1 cellular context compared by ENCODE assay signal in the genomic region with DNA sequence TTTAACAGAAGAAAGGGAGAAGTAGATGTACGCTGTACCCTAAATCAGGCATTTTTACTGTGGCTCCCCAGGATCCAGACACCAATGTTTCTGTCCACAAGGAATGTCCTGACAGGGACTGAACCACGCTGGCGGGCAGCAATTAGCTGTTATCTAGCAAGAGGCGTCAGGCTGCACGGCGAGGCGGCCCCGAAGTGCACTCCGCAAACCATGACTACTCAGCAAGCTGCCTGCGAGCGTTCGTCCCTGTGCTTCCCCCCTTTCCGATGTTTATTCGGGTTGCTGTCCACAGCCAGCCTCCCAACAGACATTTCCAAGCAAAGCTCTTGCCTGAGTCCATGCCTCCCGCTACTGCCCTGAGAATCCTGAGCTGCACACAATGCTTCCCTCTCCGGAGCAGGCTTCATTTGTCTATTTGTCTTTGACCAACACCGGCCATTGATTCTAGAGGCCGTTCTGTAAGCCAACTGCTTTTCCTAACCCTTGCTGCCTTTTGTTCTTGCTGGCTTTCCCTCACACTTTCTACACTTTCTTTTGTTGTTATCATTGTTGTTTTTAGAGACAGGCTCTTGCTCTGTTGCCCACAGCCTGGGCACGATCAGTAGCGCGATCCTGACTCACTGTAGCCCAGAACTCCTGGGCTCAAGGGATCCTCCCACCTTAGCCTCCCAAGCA.
TF ChIP-seq lines count a peak whose summit lies in the region.

No MANE protein-coding gene starts in this region.

TF ChIP-seq in HepG2, 621 proteins besides CTCF, POLR2A, EP300 and RAD21 (continued from another document):
- TF ChIP-seq, protein P1, sequence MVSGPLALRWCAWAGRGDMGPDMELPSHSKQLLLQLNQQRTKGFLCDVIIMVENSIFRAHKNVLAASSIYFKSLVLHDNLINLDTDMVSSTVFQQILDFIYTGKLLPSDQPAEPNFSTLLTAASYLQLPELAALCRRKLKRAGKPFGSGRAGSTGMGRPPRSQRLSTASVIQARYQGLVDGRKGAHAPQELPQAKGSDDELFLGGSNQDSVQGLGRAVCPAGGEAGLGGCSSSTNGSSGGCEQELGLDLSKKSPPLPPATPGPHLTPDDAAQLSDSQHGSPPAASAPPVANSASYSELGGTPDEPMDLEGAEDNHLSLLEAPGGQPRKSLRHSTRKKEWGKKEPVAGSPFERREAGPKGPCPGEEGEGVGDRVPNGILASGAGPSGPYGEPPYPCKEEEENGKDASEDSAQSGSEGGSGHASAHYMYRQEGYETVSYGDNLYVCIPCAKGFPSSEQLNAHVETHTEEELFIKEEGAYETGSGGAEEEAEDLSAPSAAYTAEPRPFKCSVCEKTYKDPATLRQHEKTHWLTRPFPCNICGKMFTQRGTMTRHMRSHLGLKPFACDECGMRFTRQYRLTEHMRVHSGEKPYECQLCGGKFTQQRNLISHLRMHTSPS (CRISPR knock-in tag; IDR thresholded peaks at IDR 0.05; ENCODE audit: low read depth) = no peak
- TF ChIP-seq ZNF562 (CRISPR knock-in tag; IDR thresholded peaks at IDR 0.05; ENCODE audit: borderline replicate concordance) = no peak
- TF ChIP-seq RBM39 (IDR thresholded peaks at IDR 0.05; ENCODE audit: low read depth, low read length, poor library complexity, severe bottlenecking) = no peak
- TF ChIP-seq KMT2A (CRISPR knock-in tag; IDR thresholded peaks at IDR 0.05) = no peak
- TF ChIP-seq NR1H2 (CRISPR knock-in tag; IDR thresholded peaks at IDR 0.05; ENCODE audit: borderline replicate concordance, low read depth) = no peak
- no peak for TF ChIP-seq PHF8 (CRISPR knock-in tag; IDR thresholded peaks at IDR 0.05)
- TF ChIP-seq, protein P2, sequence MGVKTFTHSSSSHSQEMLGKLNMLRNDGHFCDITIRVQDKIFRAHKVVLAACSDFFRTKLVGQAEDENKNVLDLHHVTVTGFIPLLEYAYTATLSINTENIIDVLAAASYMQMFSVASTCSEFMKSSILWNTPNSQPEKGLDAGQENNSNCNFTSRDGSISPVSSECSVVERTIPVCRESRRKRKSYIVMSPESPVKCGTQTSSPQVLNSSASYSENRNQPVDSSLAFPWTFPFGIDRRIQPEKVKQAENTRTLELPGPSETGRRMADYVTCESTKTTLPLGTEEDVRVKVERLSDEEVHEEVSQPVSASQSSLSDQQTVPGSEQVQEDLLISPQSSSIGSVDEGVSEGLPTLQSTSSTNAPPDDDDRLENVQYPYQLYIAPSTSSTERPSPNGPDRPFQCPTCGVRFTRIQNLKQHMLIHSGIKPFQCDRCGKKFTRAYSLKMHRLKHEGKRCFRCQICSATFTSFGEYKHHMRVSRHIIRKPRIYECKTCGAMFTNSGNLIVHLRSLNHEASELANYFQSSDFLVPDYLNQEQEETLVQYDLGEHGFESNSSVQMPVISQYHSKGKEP (CRISPR knock-in tag; IDR thresholded peaks at IDR 0.05) = no peak
- no peak for TF ChIP-seq ZNF382 (CRISPR knock-in tag; IDR thresholded peaks at IDR 0.05; ENCODE audit: borderline replicate concordance)
TF ChIP-seq in HepG2: peak in this region for 16.
